Comparison of ENCODE assay signal across 9 cellular contexts in genomic region chr1:113981962-113982931, GRCh38. TPM values are rescaled to one million over a fixed set of nuclear protein-coding genes. Genes with fewer than 3 reads are reported as not detected.
DNase-seq lines count a peak whose midpoint lies in the region; TF ChIP-seq lines count a peak whose summit lies in the region.
"Had no signal": no experiment of that assay in that cellular context is flagged by ENCODE, and none has a peak within 500 bp of the region (broad histone marks: within the 10 kb centered on the region; RNA-seq: fewer than 3 reads in every experiment).

No MANE protein-coding gene starts in this region.

- peaks cover 7% of the 10 kb centered on the region for H3K79me1 ChIP-seq in mesenchymal stem cell (replicated peaks; ENCODE audit: low read length, poor library complexity, severe bottlenecking)

- H4K8ac ChIP-seq in mesenchymal stem cell (ENCODE audit: low read length): peak overlapping the region; percentile 72

- POLR2A ChIA-PET in activated CD4-positive, alpha-beta T cell treated with anti-CD3 and anti-CD28 coated beads, Interleukin-2, amount 10 ng/mL, durations not matched to agents 7 days and 5 days (lab: Charles Lee): no interaction called here

- no peak overlapping the region for H3K27ac Mint-ChIP-seq in activated CD4-positive, alpha-beta T cell treated with anti-CD3 and anti-CD28 coated beads, Interleukin-2, amount 10 ng/mL, durations not matched to agents 7 days and 5 days

- no peaks in the 10 kb centered on the region for H3K27me3 Mint-ChIP-seq in activated CD4-positive, alpha-beta T cell treated with anti-CD3 and anti-CD28 coated beads, Interleukin-2, amount 10 ng/mL, durations not matched to agents 7 days and 5 days

- no peak overlapping the region for H2AFZ ChIP-seq in mesenchymal stem cell (ENCODE audit: low read depth, low read length)

- peak overlapping the region; percentile 49 to 86 for H3K18ac ChIP-seq in mesenchymal stem cell (ENCODE audit: low read depth in 1 of 2, low read length in 2 of 2)

- 48% methylated on average over 17 of the region's 18 CpGs for WGBS in mesenchymal stem cell

- H3K4me3 Mint-ChIP-seq in activated CD4-positive, alpha-beta T cell treated with anti-CD3 and anti-CD28 coated beads, Interleukin-2, amount 10 ng/mL, durations not matched to agents 7 days and 5 days: no peak overlapping the region

- H3K4me1 Mint-ChIP-seq in activated CD4-positive, alpha-beta T cell treated with anti-CD3 and anti-CD28 coated beads, Interleukin-2, amount 10 ng/mL, durations not matched to agents 7 days and 5 days: peaks cover 16% of the 10 kb centered on the region

- H3K27me3 ChIP-seq in mesenchymal stem cell (ENCODE audit: control insufficient read depth in 1 of 2, insufficient read depth in 1 of 2, low read length in 2 of 2): no peaks in the 10 kb centered on the region
- H3K27me3 ChIP-seq in vagina: no peaks in the 10 kb centered on the region

- H3K9ac ChIP-seq in mesenchymal stem cell (ENCODE audit: low read length): peak overlapping the region; percentile 89

- TF ChIP-seq CTCF in vagina (IDR thresholded peaks at IDR 0.05): no peak

- no peaks in the 10 kb centered on the region for H3K9me3 ChIP-seq in mesenchymal stem cell (ENCODE audit: control insufficient read depth, low read length)
- no peaks in the 10 kb centered on the region for H3K9me3 ChIP-seq in vagina

- no peaks in the 10 kb centered on the region for H3K36me3 Mint-ChIP-seq in activated CD4-positive, alpha-beta T cell treated with anti-CD3 and anti-CD28 coated beads, Interleukin-2, amount 10 ng/mL, durations not matched to agents 7 days and 5 days (ENCODE audit: low read depth)

- H3K4me2 ChIP-seq in mesenchymal stem cell (ENCODE audit: low read length, poor library complexity, severe bottlenecking): peak overlapping the region; percentile 49

- H2BK120ac ChIP-seq in mesenchymal stem cell (ENCODE audit: low read depth, low read length): peak overlapping the region; percentile 54

- peak in 1 of 2 donors; percentile 15 for TF ChIP-seq POLR2A in vagina (IDR thresholded peaks at IDR 0.05)

- H2BK15ac ChIP-seq in mesenchymal stem cell (ENCODE audit: low read depth, poor library complexity, severe bottlenecking): peak overlapping the region; percentile 73

- peak overlapping the region in 1 of 2 experiments; percentile 63 for H3K4ac ChIP-seq in mesenchymal stem cell (ENCODE audit: low read depth in 1 of 2, low read length in 2 of 2)

- peak overlapping the region; percentile 59 to 97 for H2BK12ac ChIP-seq in mesenchymal stem cell (ENCODE audit: low read length in 2 of 2)

- H2AK5ac ChIP-seq in mesenchymal stem cell (ENCODE audit: low read length, severe bottlenecking): peak overlapping the region; percentile 95

- no peak overlapping the region for H3K23ac ChIP-seq in mesenchymal stem cell (ENCODE audit: low read length in 2 of 2)

- DNase-seq in NCI-H2227 (lab: John Stamatoyannopoulos, UW; ENCODE audit: unreplicated experiment) (peak; percentile 9), NCI-H2227 treated with DMSO at 0.1 percent for 48 hours (lab: John Stamatoyannopoulos, UW) (no peak), caudate nucleus (lab: John Stamatoyannopoulos, UW) (peak in 1 of 61 donors; percentile 35), mesenchymal stem cell (peak; percentile 88), vagina (ENCODE audit: extremely low spot score in 2 of 2) (peak in 1 of 2 donors; percentile 92), LoVo (ENCODE audit: low spot score) (no peak), mesenteric fat pad (ENCODE audit: low spot score) (no peak)
- DNase-seq in activated CD4-positive, alpha-beta T cell treated with anti-CD3 and anti-CD28 coated beads, Interleukin-2, amount 10 ng/mL, durations not matched to agents 7 days and 5 days: no peak

- peak overlapping the region in 1 of 2 experiments; percentile 85 for H3K4me3 ChIP-seq in mesenchymal stem cell (ENCODE audit: insufficient read depth in 1 of 2, low read depth in 1 of 2, low read length in 2 of 2)
- peak overlapping the region; percentile 45 to 46 for H3K4me3 ChIP-seq in vagina

- peak overlapping the region; percentile 72 for H4K91ac ChIP-seq in mesenchymal stem cell (ENCODE audit: low read length)

- CTCF ChIA-PET in activated CD4-positive, alpha-beta T cell treated with anti-CD3 and anti-CD28 coated beads, Interleukin-2, amount 10 ng/mL, durations not matched to agents 7 days and 5 days (lab: Charles Lee): interaction anchor here (0.7 kb wide), 1 partner anchor 293 kb away, joined by 4 read pairs; no protein-coding TSS in a partner anchor

- intact Hi-C loops in vagina (cut with DNase I): loop anchor here (10.0 kb wide), 1 partner anchor 233 kb away; no protein-coding TSS in a partner anchor

- H3K27ac ChIP-seq in caudate nucleus (ENCODE audit: low read depth, low read length): peak overlapping the region; percentile 21
- peak overlapping the region; percentile 70 for H3K27ac ChIP-seq in mesenchymal stem cell (ENCODE audit: low read length, poor library complexity, severe bottlenecking)
- H3K27ac ChIP-seq in vagina: peak overlapping the region; percentile 90

- peaks cover 45% of the 10 kb centered on the region for H3K4me1 ChIP-seq in mesenchymal stem cell (ENCODE audit: control insufficient read depth, insufficient read depth, low read depth, low read length)
- H3K4me1 ChIP-seq in vagina: peaks cover 65% of the 10 kb centered on the region

- H2BK5ac ChIP-seq in mesenchymal stem cell (ENCODE audit: low read depth, low read length, poor library complexity, severe bottlenecking): peak overlapping the region; percentile 75

- H3K14ac ChIP-seq in mesenchymal stem cell (ENCODE audit: low read length in 2 of 2): no peak overlapping the region

- peaks cover 8 to 9% of the 10 kb centered on the region in 2 experiments for H3K36me3 ChIP-seq in mesenchymal stem cell (ENCODE audit: control insufficient read depth in 1 of 2, insufficient read depth in 2 of 2, low read depth in 1 of 2, low read length in 2 of 2)
- no peaks in the 10 kb centered on the region for H3K36me3 ChIP-seq in vagina

- no peaks in the 10 kb centered on the region for H3K9me3 Mint-ChIP-seq in activated CD4-positive, alpha-beta T cell treated with anti-CD3 and anti-CD28 coated beads, Interleukin-2, amount 10 ng/mL, durations not matched to agents 7 days and 5 days

RNA-seq across cellular contexts. Expression of gene OLFML3, which starts 3.0 kb away (rescaled TPM):
- polyA plus RNA-seq in mesenchymal stem cell (2013, experiment 1 of 2): 118 TPM
- polyA plus RNA-seq in mesenchymal stem cell (2013, experiment 2 of 2): 119 TPM
- total RNA-seq in vagina (108 TPM), mesenteric fat pad (44.3 TPM)
- under 1 TPM; 0.71 to 0.94 TPM for total RNA-seq in activated CD4-positive, alpha-beta T cell treated with anti-CD3 and anti-CD28 coated beads, Interleukin-2, amount 10 ng/mL, durations not matched to agents 7 days and 5 days
- polyA plus RNA-seq: neural cell had no signal

RNA-seq across cellular contexts. Expression of gene HIPK1, which starts 53.1 kb away (rescaled TPM):
- polyA plus RNA-seq in mesenchymal stem cell (2013, experiment 1 of 2): 21.0 TPM
- 20.0 TPM for polyA plus RNA-seq in mesenchymal stem cell (2013, experiment 2 of 2)
- 52.3 TPM for total RNA-seq in vagina
- 78.9 TPM for total RNA-seq in mesenteric fat pad
- 100 to 1,000 TPM in 1 of 2 experiments, 10 to 100 TPM in 1; 88.5 to 106 TPM for total RNA-seq in activated CD4-positive, alpha-beta T cell treated with anti-CD3 and anti-CD28 coated beads, Interleukin-2, amount 10 ng/mL, durations not matched to agents 7 days and 5 days

Comparison
In these comparisons a context has a peak if more than half of its experiments do, and no peak if none do; other contexts are left out.
1. DNase-seq: peak in NCI-H2227 (single experiment) and mesenchymal stem cell (single experiment); none in NCI-H2227 treated with DMSO at 0.1 percent for 48 hours (single experiment), LoVo (single experiment), mesenteric fat pad (single experiment) and activated CD4-positive, alpha-beta T cell treated with anti-CD3 and anti-CD28 coated beads, Interleukin-2, amount 10 ng/mL, durations not matched to agents 7 days and 5 days (single experiment).
2. H3K27ac ChIP-seq: peak in every context shown above with its lines; median percentile 90 in vagina; 70 in mesenchymal stem cell; 21 in caudate nucleus.
3. RNA of gene OLFML3, which starts 3.0 kb away (total RNA-seq): 108 TPM in vagina (single experiment) and 44.3 TPM in mesenteric fat pad (single experiment); 0.71 to 0.94 TPM in activated CD4-positive, alpha-beta T cell treated with anti-CD3 and anti-CD28 coated beads, Interleukin-2, amount 10 ng/mL, durations not matched to agents 7 days and 5 days; every median in the first group is over 10 times any median in the second.